In genomic region chr9:112751059-112751795, GRCh38 we compare ENCODE assay signal across 8 cellular contexts. TPM values are rescaled to one million over a fixed set of nuclear protein-coding genes. Genes with fewer than 3 reads are reported as not detected.
DNase-seq lines count a peak whose midpoint lies in the region; ATAC-seq and TF ChIP-seq lines count a peak whose summit lies in the region.

No MANE protein-coding gene starts in this region.

- H3K27me3 Mint-ChIP-seq in activated CD4-positive, alpha-beta T cell treated with anti-CD3 and anti-CD28 coated beads, Interleukin-2, amount 10 ng/mL, durations not matched to agents 7 days and 5 days, result no peaks in the 10 kb centered on the region

- no peak for TF ChIP-seq CTCF in AG04449 (IDR thresholded peaks at IDR 0.05; ENCODE audit: insufficient read depth, low read length, missing control alignments)
- TF ChIP-seq CTCF in right lobe of liver (IDR thresholded peaks at IDR 0.05), result no peak

- peak overlapping the region; percentile 74 for H3K4me3 Mint-ChIP-seq in activated CD4-positive, alpha-beta T cell treated with anti-CD3 and anti-CD28 coated beads, Interleukin-2, amount 10 ng/mL, durations not matched to agents 7 days and 5 days

- 0% methylated on average over 5 of the region's 49 CpGs for WGBS in right lobe of liver (ENCODE audit: insufficient coverage, low coverage, low lambda C conversion rate, missing lambda C conversion rate)

- ATAC-seq in GM18517 (IDR thresholded peaks at IDR 0.05; ENCODE audit: unreplicated experiment), result peak; percentile 37
- ATAC-seq in HG03064 (IDR thresholded peaks at IDR 0.05; ENCODE audit: low read depth, unreplicated experiment), result peak; percentile 33
- peak; percentile 35 to 50 (median 48) for ATAC-seq in right lobe of liver

- intact Hi-C loops in right lobe of liver (cut with DNase I), result no loop called here

- H3K36me3 ChIP-seq in right lobe of liver, result no peaks in the 10 kb centered on the region

- peaks cover 0 to 2% (median 0%) of the 10 kb centered on the region in 4 donors for H3K9me3 ChIP-seq in right lobe of liver

- POLR2A ChIA-PET in AG04449 (lab: Yijun Ruan, JAX), result no interaction called here
- POLR2A ChIA-PET in activated CD4-positive, alpha-beta T cell treated with anti-CD3 and anti-CD28 coated beads, Interleukin-2, amount 10 ng/mL, durations not matched to agents 7 days and 5 days (lab: Charles Lee), result interaction anchor here (1.4 kb wide), 1 partner anchor 33 kb away, joined by 3 read pairs; the partner anchor contains the start of gene INIP

- H3K27ac ChIP-seq in right lobe of liver, result peak overlapping the region; percentile 62 to 73 (median 71)

- peak overlapping the region; percentile 63 for H3K27ac Mint-ChIP-seq in activated CD4-positive, alpha-beta T cell treated with anti-CD3 and anti-CD28 coated beads, Interleukin-2, amount 10 ng/mL, durations not matched to agents 7 days and 5 days

- no peaks in the 10 kb centered on the region for H3K9me3 Mint-ChIP-seq in activated CD4-positive, alpha-beta T cell treated with anti-CD3 and anti-CD28 coated beads, Interleukin-2, amount 10 ng/mL, durations not matched to agents 7 days and 5 days

- DNase-seq in AG04449 (ENCODE audit: low read depth, low spot score) (no peak), NCI-H345 (lab: John Stamatoyannopoulos, UW) (peak; percentile 55), ecto neural progenitor cell (ENCODE audit: low spot score) (peak; percentile 81), right lobe of liver (peak; percentile 59 to 69 (median 60))
- peak; percentile 51 for DNase-seq in activated CD4-positive, alpha-beta T cell treated with anti-CD3 and anti-CD28 coated beads, Interleukin-2, amount 10 ng/mL, durations not matched to agents 7 days and 5 days
- peak; percentile 26 to 45 for DNase-seq in stimulated activated CD8-positive, alpha-beta memory T cell treated with anti-CD3 and anti-CD28 coated beads, Interleukin-15, amount 100 ng/mL, for 48 hours (ENCODE audit: low read depth in 2 of 2)

- peaks cover 1% of the 10 kb centered on the region for H3K36me3 Mint-ChIP-seq in activated CD4-positive, alpha-beta T cell treated with anti-CD3 and anti-CD28 coated beads, Interleukin-2, amount 10 ng/mL, durations not matched to agents 7 days and 5 days (ENCODE audit: low read depth)

- peaks cover 70% of the 10 kb centered on the region for H3K4me1 Mint-ChIP-seq in activated CD4-positive, alpha-beta T cell treated with anti-CD3 and anti-CD28 coated beads, Interleukin-2, amount 10 ng/mL, durations not matched to agents 7 days and 5 days

- H3K27me3 ChIP-seq in right lobe of liver, result no peaks in the 10 kb centered on the region

- H3K4me1 ChIP-seq in right lobe of liver, result peaks cover 0 to 20% (median 7%) of the 10 kb centered on the region in 4 donors

- TF ChIP-seq POLR2A in right lobe of liver (IDR thresholded peaks at IDR 0.05), result peak; percentile 28

- CTCF ChIA-PET in AG04449 (lab: Yijun Ruan, JAX), result interaction anchor here (1.0 to 1.4 kb wide), 4 partner anchors 10 to 152 kb away, joined by 3 to 4 read pairs (median 3); no protein-coding TSS in a partner anchor
- CTCF ChIA-PET in activated CD4-positive, alpha-beta T cell treated with anti-CD3 and anti-CD28 coated beads, Interleukin-2, amount 10 ng/mL, durations not matched to agents 7 days and 5 days (lab: Charles Lee), result interaction anchor here (1.5 to 1.6 kb wide), 2 partner anchors 11 to 42 kb away, joined by 4 read pairs; no protein-coding TSS in a partner anchor

- H3K4me3 ChIP-seq in AG04449 (ENCODE audit: low read depth, low read length), result peak overlapping the region; percentile 68
- peak overlapping the region; percentile 86 to 95 (median 92) for H3K4me3 ChIP-seq in right lobe of liver

RNA-seq across cellular contexts. Expression of gene SNX30, which starts 0.7 kb away (rescaled TPM):
- total RNA-seq in activated CD4-positive, alpha-beta T cell treated with anti-CD3 and anti-CD28 coated beads, Interleukin-2, amount 10 ng/mL, durations not matched to agents 7 days and 5 days, result 1 to 10 TPM; 6.9 to 7.4 TPM
- total RNA-seq in right lobe of liver, result 1 to 10 TPM; 5.2 to 9.0 (median 7.5) TPM

RNA-seq across cellular contexts. Expression of gene INIP, which starts 33.3 kb away (rescaled TPM):
- total RNA-seq in activated CD4-positive, alpha-beta T cell treated with anti-CD3 and anti-CD28 coated beads, Interleukin-2, amount 10 ng/mL, durations not matched to agents 7 days and 5 days, result 10 to 100 TPM; 40.3 to 46.5 TPM
- total RNA-seq in right lobe of liver, result 10 to 100 TPM in 4 of 6 experiments, 1 to 10 TPM in 2; 8.2 to 15.5 (median 11.1) TPM
